In the genomic region with DNA sequence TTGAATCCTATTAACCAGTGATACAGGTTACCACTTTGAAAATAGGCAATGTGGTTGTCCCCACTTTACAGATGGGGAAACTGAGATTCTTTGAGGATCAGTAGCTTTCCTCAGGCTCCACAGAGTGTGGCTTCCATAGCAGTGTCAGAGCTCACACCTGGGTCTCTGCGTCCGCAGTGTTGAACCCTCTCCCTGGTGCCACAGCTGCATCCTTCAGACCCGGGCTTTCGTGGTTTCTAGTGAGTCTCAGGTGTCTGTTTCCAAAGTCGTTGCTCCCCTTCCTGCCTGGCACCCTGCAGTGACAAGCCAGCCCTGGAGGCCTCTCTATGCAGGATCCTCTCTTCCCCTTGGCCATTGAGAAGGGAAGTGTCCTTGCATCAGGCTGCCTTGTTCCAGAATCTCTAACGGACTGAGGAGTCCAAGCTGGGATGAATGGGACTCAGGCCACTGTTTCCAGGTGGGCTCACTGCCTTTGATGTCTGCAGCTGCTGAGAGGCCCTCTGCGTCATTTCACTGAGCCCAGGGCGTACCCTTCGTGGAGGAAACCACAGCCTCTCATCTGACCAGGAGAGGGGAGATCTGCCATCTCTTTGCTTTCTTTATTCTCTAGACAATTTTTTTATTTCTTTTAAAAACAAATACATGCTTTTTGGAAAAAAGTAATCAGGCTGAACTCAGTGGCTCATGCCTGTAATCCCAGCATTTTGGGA, we compare ENCODE assay signal across 18 cellular contexts. TPM values are rescaled to one million over a fixed set of nuclear protein-coding genes. Genes with fewer than 3 reads are reported as not detected.
DNase-seq lines count a peak whose midpoint lies in the region; ATAC-seq, FAIRE-seq and TF ChIP-seq lines count a peak whose summit lies in the region.
"Had no signal": no experiment of that assay in that cellular context is flagged by ENCODE, and none has a peak within 500 bp of the region (broad histone marks: within the 10 kb centered on the region; RNA-seq: fewer than 3 reads in every experiment).

No MANE protein-coding gene starts in this region.

- peak overlapping the region; percentile 27; the same call in 1 of the 2 replicates for H3K27ac ChIP-seq in KMS-11

- peaks cover 11% of the 10 kb centered on the region for H3K36me3 Mint-ChIP-seq in activated CD8-positive, alpha-beta memory T cell treated with anti-CD3 and anti-CD28 coated beads, Interleukin-2, amount 10 ng/mL, durations not matched to agents 7 days and 5 days
- no peaks in the 10 kb centered on the region for H3K36me3 Mint-ChIP-seq in immature natural killer cell
- no peaks in the 10 kb centered on the region for H3K36me3 Mint-ChIP-seq in stimulated activated effector memory CD8-positive, alpha-beta T cell treated with anti-CD3 and anti-CD28 coated beads, Interleukin-12 subunit alpha, Interleukin-12 subunit beta, amount 100 ng/mL, for 72 hours
- no peaks in the 10 kb centered on the region for H3K36me3 Mint-ChIP-seq in activated T-cell treated with anti-CD3 and anti-CD28 coated beads, Interleukin-2, amount 50 U/mL, for 24 hours (ENCODE audit: low read depth)

- H3K9ac ChIP-seq in KMS-11: no peak overlapping the region

- no peak for TF ChIP-seq POLR2A in H54 (IDR thresholded peaks at IDR 0.05; ENCODE audit: low read depth, low read length)

- no peaks in the 10 kb centered on the region for H3K27me3 ChIP-seq in KMS-11 (ENCODE audit: insufficient read depth, low read depth)

- H3K79me2 ChIP-seq in KMS-11 (ENCODE audit: insufficient read depth, low read depth): no peaks in the 10 kb centered on the region

- H3K4me3 Mint-ChIP-seq in activated CD8-positive, alpha-beta memory T cell treated with anti-CD3 and anti-CD28 coated beads, Interleukin-2, amount 10 ng/mL, durations not matched to agents 7 days and 5 days: no peak overlapping the region
- peak overlapping the region in 4 of 5 donors; percentile 47 to 63 (median 55) for H3K4me3 Mint-ChIP-seq in immature natural killer cell
- no peak overlapping the region for H3K4me3 Mint-ChIP-seq in stimulated activated effector memory CD8-positive, alpha-beta T cell treated with anti-CD3 and anti-CD28 coated beads, Interleukin-12 subunit alpha, Interleukin-12 subunit beta, amount 100 ng/mL, for 72 hours
- H3K4me3 Mint-ChIP-seq in activated T-cell treated with anti-CD3 and anti-CD28 coated beads, Interleukin-2, amount 50 U/mL, for 24 hours: no peak overlapping the region
- H3K4me3 Mint-ChIP-seq: CD14-positive monocyte had no signal

- peaks cover 7% of the 10 kb centered on the region for H3K9me3 Mint-ChIP-seq in activated CD8-positive, alpha-beta memory T cell treated with anti-CD3 and anti-CD28 coated beads, Interleukin-2, amount 10 ng/mL, durations not matched to agents 7 days and 5 days (ENCODE audit: low read depth)
- H3K9me3 Mint-ChIP-seq in immature natural killer cell: peaks cover 0 to 4% (median 0%) of the 10 kb centered on the region in 6 donors
- H3K9me3 Mint-ChIP-seq in stimulated activated effector memory CD8-positive, alpha-beta T cell treated with anti-CD3 and anti-CD28 coated beads, Interleukin-12 subunit alpha, Interleukin-12 subunit beta, amount 100 ng/mL, for 72 hours: peaks cover 7% of the 10 kb centered on the region
- H3K9me3 Mint-ChIP-seq in activated T-cell treated with anti-CD3 and anti-CD28 coated beads, Interleukin-2, amount 50 U/mL, for 24 hours: peaks cover 6% of the 10 kb centered on the region

- no peak for FAIRE-seq in H54 (lab: Jason Lieb, UNC)

- H3K27ac Mint-ChIP-seq in activated CD8-positive, alpha-beta memory T cell treated with anti-CD3 and anti-CD28 coated beads, Interleukin-2, amount 10 ng/mL, durations not matched to agents 7 days and 5 days: peak overlapping the region; percentile 11
- peak overlapping the region in 5 of 6 donors; percentile 65 to 92 (median 69) for H3K27ac Mint-ChIP-seq in immature natural killer cell
- no peak overlapping the region for H3K27ac Mint-ChIP-seq in stimulated activated effector memory CD8-positive, alpha-beta T cell treated with anti-CD3 and anti-CD28 coated beads, Interleukin-12 subunit alpha, Interleukin-12 subunit beta, amount 100 ng/mL, for 72 hours
- H3K27ac Mint-ChIP-seq in activated T-cell treated with anti-CD3 and anti-CD28 coated beads, Interleukin-2, amount 50 U/mL, for 24 hours: no peak overlapping the region

- ATAC-seq in activated CD8-positive, alpha-beta memory T cell treated with anti-CD3 and anti-CD28 coated beads, Interleukin-2, amount 10 ng/mL, durations not matched to agents 7 days and 5 days: peak; percentile 49
- ATAC-seq in stimulated activated effector memory CD8-positive, alpha-beta T cell treated with anti-CD3 and anti-CD28 coated beads, Interleukin-12 subunit alpha, Interleukin-12 subunit beta, amount 100 ng/mL, for 72 hours: peak; percentile 61

- CTCF ChIA-PET in activated CD8-positive, alpha-beta memory T cell treated with anti-CD3 and anti-CD28 coated beads, Interleukin-2, amount 10 ng/mL, durations not matched to agents 7 days and 5 days (lab: Charles Lee): interaction anchor here (1.0 to 3.1 kb wide), 9 partner anchors 9 to 227 kb away, joined by 3 to 10 read pairs (median 4); no protein-coding TSS in a partner anchor

- H3K4me1 Mint-ChIP-seq in activated CD8-positive, alpha-beta memory T cell treated with anti-CD3 and anti-CD28 coated beads, Interleukin-2, amount 10 ng/mL, durations not matched to agents 7 days and 5 days: peaks cover 10% of the 10 kb centered on the region
- peaks cover 15 to 24% of the 10 kb centered on the region in 2 donors for H3K4me1 Mint-ChIP-seq in immature natural killer cell
- peaks cover 11% of the 10 kb centered on the region for H3K4me1 Mint-ChIP-seq in stimulated activated effector memory CD8-positive, alpha-beta T cell treated with anti-CD3 and anti-CD28 coated beads, Interleukin-12 subunit alpha, Interleukin-12 subunit beta, amount 100 ng/mL, for 72 hours
- peaks cover 3% of the 10 kb centered on the region for H3K4me1 Mint-ChIP-seq in activated T-cell treated with anti-CD3 and anti-CD28 coated beads, Interleukin-2, amount 50 U/mL, for 24 hours (ENCODE audit: low read depth)

- no peaks in the 10 kb centered on the region for H3K27me3 Mint-ChIP-seq in activated CD8-positive, alpha-beta memory T cell treated with anti-CD3 and anti-CD28 coated beads, Interleukin-2, amount 10 ng/mL, durations not matched to agents 7 days and 5 days
- peaks cover 0 to 7% (median 5%) of the 10 kb centered on the region in 3 donors for H3K27me3 Mint-ChIP-seq in immature natural killer cell (ENCODE audit: low read depth in 3 of 3)
- no peaks in the 10 kb centered on the region for H3K27me3 Mint-ChIP-seq in activated T-cell treated with anti-CD3 and anti-CD28 coated beads, Interleukin-2, amount 50 U/mL, for 24 hours

- H3K4me2 ChIP-seq in KMS-11: peak overlapping the region; percentile 5; the same call in 1 of the 2 replicates

- H3K36me3 ChIP-seq in KMS-11 (ENCODE audit: insufficient read depth): no peaks in the 10 kb centered on the region

- H4K20me1 ChIP-seq in KMS-11 (ENCODE audit: insufficient read depth): no peaks in the 10 kb centered on the region

- H3K4me3 ChIP-seq in KMS-11 (IDR thresholded peaks at IDR 0.05; ENCODE audit: insufficient read depth, low read depth, low read length): no peak overlapping the region

- TF ChIP-seq CTCF in KMS-11 (conservative IDR thresholded peaks at IDR 0.05; ENCODE audit: low read depth, low read length): no peak

- peaks cover 19% of the 10 kb centered on the region for H3K4me1 ChIP-seq in KMS-11 (ENCODE audit: low read depth, poor library complexity, severe bottlenecking)

- H2AFZ ChIP-seq in KMS-11 (ENCODE audit: low read depth): peak overlapping the region; percentile 3; the same call in 1 of the 2 replicates

- peak; percentile 42 for DNase-seq in activated CD8-positive, alpha-beta memory T cell treated with anti-CD3 and anti-CD28 coated beads, Interleukin-2, amount 10 ng/mL, durations not matched to agents 7 days and 5 days
- DNase-seq in activated CD8-positive, alpha-beta memory T cell treated with anti-CD3 and anti-CD28 coated beads for 24 hours: no peak
- peak; percentile 15 to 41 (median 26) for DNase-seq in immature natural killer cell
- DNase-seq in stimulated activated effector memory CD8-positive, alpha-beta T cell treated with anti-CD3 and anti-CD28 coated beads, Interleukin-12 subunit alpha, Interleukin-12 subunit beta, amount 100 ng/mL, for 72 hours (ENCODE audit: low spot score in 2 of 2): no peak
- no peak for DNase-seq in NCI-H146 treated with DMSO at 0.1 percent for 48 hours (lab: John Stamatoyannopoulos, UW; ENCODE audit: unreplicated experiment)
- no peak for DNase-seq in activated T-cell treated with anti-CD3 and anti-CD28 coated beads, Interleukin-2, amount 50 U/mL, for 24 hours
- no peak for DNase-seq in H54 (ENCODE audit: insufficient read length, low spot score)
- DNase-seq: Caco-2, DMS153, H7, NCI-H1092 treated with DMSO at 0.1 percent for 48 hours, NCI-H1930, NCI-H510A treated with DMSO at 0.1 percent for 48 hours, NCI-H82, SW 1271 had no signal

RNA-seq across cellular contexts. Expression of gene MICAL2, which starts 48.4 kb away (rescaled TPM):
- 100 to 1,000 TPM; 120 to 168 TPM for total RNA-seq in activated CD8-positive, alpha-beta memory T cell treated with anti-CD3 and anti-CD28 coated beads, Interleukin-2, amount 10 ng/mL, durations not matched to agents 7 days and 5 days
- 10 to 100 TPM in 2 of 3 donors, 1 to 10 TPM in 1; 7.0 to 35.0 (median 10.1) TPM for polyA plus RNA-seq in immature natural killer cell

RNA-seq across cellular contexts. Expression of gene DKK3, which starts 53.6 kb away (rescaled TPM):
- total RNA-seq in activated CD8-positive, alpha-beta memory T cell treated with anti-CD3 and anti-CD28 coated beads, Interleukin-2, amount 10 ng/mL, durations not matched to agents 7 days and 5 days: not detected
- under 1 TPM in 2 of 3 donors, not detected in 1; 0.31 to 0.76 TPM for polyA plus RNA-seq in immature natural killer cell
- total RNA-seq: HT-29 had no signal
- polyA plus RNA-seq: CD14-positive monocyte had no signal

Comparison
In these comparisons a context has a peak if more than half of its experiments do, and no peak if none do; other contexts are left out.
1. DNase-seq: peak in activated CD8-positive, alpha-beta memory T cell treated with anti-CD3 and anti-CD28 coated beads, Interleukin-2, amount 10 ng/mL, durations not matched to agents 7 days and 5 days (single experiment) and immature natural killer cell (3 of 3); none in activated CD8-positive, alpha-beta memory T cell treated with anti-CD3 and anti-CD28 coated beads for 24 hours (single experiment), stimulated activated effector memory CD8-positive, alpha-beta T cell treated with anti-CD3 and anti-CD28 coated beads, Interleukin-12 subunit alpha, Interleukin-12 subunit beta, amount 100 ng/mL, for 72 hours (0 of 2), NCI-H146 treated with DMSO at 0.1 percent for 48 hours (single experiment), activated T-cell treated with anti-CD3 and anti-CD28 coated beads, Interleukin-2, amount 50 U/mL, for 24 hours (single experiment) and H54 (single experiment).
2. H3K27ac Mint-ChIP-seq: peak in activated CD8-positive, alpha-beta memory T cell treated with anti-CD3 and anti-CD28 coated beads, Interleukin-2, amount 10 ng/mL, durations not matched to agents 7 days and 5 days (single experiment) and immature natural killer cell (5 of 6); none in stimulated activated effector memory CD8-positive, alpha-beta T cell treated with anti-CD3 and anti-CD28 coated beads, Interleukin-12 subunit alpha, Interleukin-12 subunit beta, amount 100 ng/mL, for 72 hours (single experiment) and activated T-cell treated with anti-CD3 and anti-CD28 coated beads, Interleukin-2, amount 50 U/mL, for 24 hours (single experiment).
3. H3K4me3 Mint-ChIP-seq: peak in immature natural killer cell (4 of 5); none in activated CD8-positive, alpha-beta memory T cell treated with anti-CD3 and anti-CD28 coated beads, Interleukin-2, amount 10 ng/mL, durations not matched to agents 7 days and 5 days (single experiment), stimulated activated effector memory CD8-positive, alpha-beta T cell treated with anti-CD3 and anti-CD28 coated beads, Interleukin-12 subunit alpha, Interleukin-12 subunit beta, amount 100 ng/mL, for 72 hours (single experiment) and activated T-cell treated with anti-CD3 and anti-CD28 coated beads, Interleukin-2, amount 50 U/mL, for 24 hours (single experiment).